19 cellular contexts compared by ENCODE assay signal in genomic region chr17:69406906-69407305, GRCh38.
DNase-seq lines count a peak whose midpoint lies in the region; ATAC-seq and TF ChIP-seq lines count a peak whose summit lies in the region.
"Had no signal": no experiment of that assay in that cellular context is flagged by ENCODE, and none has a peak within 500 bp of the region (broad histone marks: within the 10 kb centered on the region; RNA-seq: fewer than 3 reads in every experiment).

No MANE protein-coding gene starts in this region.

- DNase-seq in AG10803 (ENCODE audit: low read depth) (peak; percentile 79), HCEC 1CT (peak; percentile 8), epithelial cell of esophagus (ENCODE audit: low read depth) (peak; percentile 47), iris pigment epithelial cell (ENCODE audit: low read depth) (peak; percentile 67), NCI-H446 (lab: John Stamatoyannopoulos, UW) (no peak)
- no peak for DNase-seq in activated CD8-positive, alpha-beta memory T cell treated with anti-CD3 and anti-CD28 coated beads for 24 hours
- DNase-seq: CD4-positive, CD25-positive, alpha-beta regulatory T cell; COR-L47; DMS 273 treated with DMSO at 0.1 percent for 48 hours; GDM1; H9; NCI-H1417; NCI-H187 treated with DMSO at 0.1 percent for 48 hours; NCI-H2227 treated with DMSO at 0.1 percent for 48 hours; NCI-H524; PC-9; SIG-M5 had no signal

- H3K4me3 ChIP-seq in AG10803 (ENCODE audit: low read length) (no peak overlapping the region), epithelial cell of esophagus (ENCODE audit: low read length) (no peak overlapping the region)
- H3K4me3 ChIP-seq: GM12878, PC-9 had no signal

- no peak for TF ChIP-seq CTCF in AG10803 (conservative IDR thresholded peaks at IDR 0.05; ENCODE audit: low read length)
- TF ChIP-seq CTCF in epithelial cell of esophagus (IDR thresholded peaks at IDR 0.05; ENCODE audit: insufficient read depth, low read depth, low read length, missing control alignments): no peak

- no peak for ATAC-seq in GM21825 (IDR thresholded peaks at IDR 0.05; ENCODE audit: unreplicated experiment)
- ATAC-seq: GM12878 had no signal

Comparison
In these comparisons a context has a peak if more than half of its experiments do, and no peak if none do; other contexts are left out.
1. DNase-seq: peak in AG10803 (single experiment), HCEC 1CT (single experiment), epithelial cell of esophagus (single experiment) and iris pigment epithelial cell (single experiment); none in activated CD8-positive, alpha-beta memory T cell treated with anti-CD3 and anti-CD28 coated beads for 24 hours (single experiment) and NCI-H446 (0 of 2).